Comparison of ENCODE assay signal across 8 cellular contexts in the genomic region with DNA sequence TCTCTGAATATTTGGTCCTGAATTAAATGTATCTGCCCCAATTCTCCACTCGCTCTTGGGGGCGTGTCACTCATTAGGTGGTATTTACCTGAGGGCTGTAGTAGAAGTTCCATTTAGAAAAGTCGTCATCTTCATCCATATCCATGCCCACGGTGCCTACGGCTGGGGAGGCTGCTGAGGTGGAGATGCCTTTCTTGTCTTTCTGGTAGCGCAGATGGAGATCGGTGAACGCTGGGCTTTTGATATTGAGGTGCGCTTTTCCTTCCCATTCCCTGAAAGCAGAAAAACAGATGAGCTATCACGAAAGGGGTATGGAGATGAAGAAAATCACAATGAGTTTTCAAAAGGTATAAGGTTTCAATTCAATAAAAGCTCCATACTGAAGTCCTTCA. TPM values are rescaled to one million over a fixed set of nuclear protein-coding genes. Genes with fewer than 3 reads are reported as not detected.
"Had no signal": no experiment of that assay in that cellular context is flagged by ENCODE, and none has a peak within 500 bp of the region (broad histone marks: within the 10 kb centered on the region; RNA-seq: fewer than 3 reads in every experiment).

No MANE protein-coding gene starts in this region.

- ATAC-seq: K562 had no signal

- H3K4me3 ChIP-seq: K562 had no signal

- FAIRE-seq: HTR-8/SVneo, K562 had no signal

- DNase-seq: IMR-90, KBM-7, KG1 had no signal

- H3K27ac ChIP-seq: HL-60 had no signal

RNA-seq across cellular contexts. Expression of a gene that starts 39.7 kb away (rescaled TPM):
- total RNA-seq: HT-29 had no signal
- polyA plus RNA-seq: IgD-negative memory B cell, IMR-90, K562 had no signal
